In genomic region chr3:4211610-4212009, GRCh38 we compare ENCODE assay signal across 32 cellular contexts.
"Had no signal": no experiment of that assay in that cellular context is flagged by ENCODE, and none has a peak within 500 bp of the region (broad histone marks: within the 10 kb centered on the region; RNA-seq: fewer than 3 reads in every experiment).

No MANE protein-coding gene starts in this region.

- H3K27me3 ChIP-seq: MG63, Peyer's patch, SJSA1 had no signal

- H3K36me3 ChIP-seq: MG63, Peyer's patch, SJSA1 had no signal

- DNase-seq: Kasumi-1, MG63, NCI-H1048, NCI-H1092 treated with DMSO at 0.1 percent for 48 hours, NCI-H1105 treated with DMSO at 0.1 percent for 48 hours, NCI-H1417, NCI-H1436, NCI-H146, NCI-H1694, NCI-H187, NCI-H1930, NCI-H2029 treated with DMSO at 0.1 percent for 48 hours, NCI-H2081 treated with DMSO at 0.1 percent for 48 hours, NCI-H2107, NCI-H2171, NCI-H226, NCI-H446 treated with DMSO at 0.1 percent for 48 hours, NCI-H510A, NCI-H524, NCI-H526, NCI-H69, NCI-H748 treated with DMSO at 0.1 percent for 48 hours, NCI-H82, OCI-M1, PC-3, Peyer's patch, Right ventricle myocardium superior, RPMI8226, SHP77 treated with DMSO at 0.1 percent for 48 hours, SK-N-SH, SW 1271 had no signal

- H3K4me2 ChIP-seq: SK-N-SH had no signal

- H3K9me3 ChIP-seq: MG63, Peyer's patch, SJSA1, SK-N-SH had no signal

- ATAC-seq: PC-3 had no signal

- H3K4me1 ChIP-seq: Peyer's patch, SJSA1 had no signal

- H3K9ac ChIP-seq: SK-N-SH had no signal

- H3K27ac ChIP-seq: Peyer's patch, SJSA1 had no signal

- H3K4me3 ChIP-seq: MG63, Peyer's patch, SJSA1 had no signal
